Comparison of ENCODE assay signal across 31 cellular contexts in the genomic region with DNA sequence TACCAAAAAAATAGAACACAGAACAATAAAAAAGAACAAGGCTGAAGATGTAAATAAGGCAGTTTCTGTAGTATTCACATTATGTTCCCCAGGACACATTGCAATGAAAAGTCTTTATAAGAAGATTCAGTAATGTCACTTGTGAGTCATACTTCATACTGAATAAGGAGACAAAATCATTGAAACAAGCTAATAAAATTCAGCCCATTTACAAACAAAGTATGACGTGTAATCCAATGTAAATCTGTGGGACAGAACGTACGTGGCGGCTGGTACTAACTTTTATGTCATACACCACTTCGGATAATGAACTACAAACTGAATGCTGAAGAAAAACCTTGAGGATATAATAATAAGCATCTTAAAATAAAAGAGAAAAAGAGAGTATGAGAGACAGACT.
"Had no signal": no experiment of that assay in that cellular context is flagged by ENCODE, and none has a peak within 500 bp of the region (broad histone marks: within the 10 kb centered on the region; RNA-seq: fewer than 3 reads in every experiment).

No MANE protein-coding gene starts in this region.

- H3K27me3 ChIP-seq: ascending aorta, breast epithelium, colonic mucosa, foreskin keratinocyte, gastrocnemius medialis, heart left ventricle had no signal

- H3K9me3 Mint-ChIP-seq: activated CD4-positive, alpha-beta memory T cell treated with anti-CD3 and anti-CD28 coated beads for 36 hours; activated CD4-positive, alpha-beta T cell treated with anti-CD3 and anti-CD28 coated beads, Interleukin-2, amount 10 ng/mL, durations not matched to agents 24 days and 14 days; activated naive CD8-positive, alpha-beta T cell treated with anti-CD3 and anti-CD28 coated beads, Interleukin-2, amount 10 ng/mL, durations not matched to agents 7 days and 5 days; brain had no signal

- H3K4me3 ChIP-seq: ascending aorta, breast epithelium, cardiac muscle cell, colonic mucosa, gastrocnemius medialis, heart left ventricle had no signal

- H3K36me3 Mint-ChIP-seq: activated CD4-positive, alpha-beta memory T cell treated with anti-CD3 and anti-CD28 coated beads for 36 hours; activated CD8-positive, alpha-beta memory T cell treated with anti-CD3 and anti-CD28 coated beads, Interleukin-2, amount 10 ng/mL, durations not matched to agents 7 days and 5 days; activated naive CD4-positive, alpha-beta T cell treated with anti-CD3 and anti-CD28 coated beads, Interleukin-2, amount 10 ng/mL, durations not matched to agents 7 days and 5 days; activated naive CD4-positive, alpha-beta T cell treated with anti-CD3 and anti-CD28 coated beads, Interleukin-2, amount 50 U/mL, for 72 hours; activated naive CD8-positive, alpha-beta T cell treated with anti-CD3 and anti-CD28 coated beads, Interleukin-2, amount 10 ng/mL, durations not matched to agents 7 days and 5 days; brain had no signal

- H3K4me1 ChIP-seq: ascending aorta, breast epithelium, colonic mucosa, gastrocnemius medialis had no signal

- H3K27me3 Mint-ChIP-seq: activated CD4-positive, alpha-beta memory T cell treated with anti-CD3 and anti-CD28 coated beads for 36 hours; activated CD4-positive, alpha-beta T cell treated with anti-CD3 and anti-CD28 coated beads for 36 hours; activated CD4-positive, alpha-beta T cell treated with anti-CD3 and anti-CD28 coated beads, Interleukin-2, amount 10 ng/mL, durations not matched to agents 24 days and 14 days; activated CD8-positive, alpha-beta memory T cell treated with anti-CD3 and anti-CD28 coated beads, Interleukin-2, amount 10 ng/mL, durations not matched to agents 7 days and 5 days; activated naive CD4-positive, alpha-beta T cell treated with anti-CD3 and anti-CD28 coated beads, Interleukin-2, amount 10 ng/mL, durations not matched to agents 7 days and 5 days; activated naive CD8-positive, alpha-beta T cell treated with anti-CD3 and anti-CD28 coated beads, Interleukin-2, amount 10 ng/mL, durations not matched to agents 7 days and 5 days had no signal

- DNase-seq: activated CD4-positive, alpha-beta memory T cell treated with anti-CD3 and anti-CD28 coated beads for 36 hours; activated CD4-positive, alpha-beta T cell treated with anti-CD3 and anti-CD28 coated beads for 36 hours; activated CD4-positive, alpha-beta T cell treated with anti-CD3 and anti-CD28 coated beads, Interleukin-2, amount 10 ng/mL, durations not matched to agents 24 days and 14 days; activated CD4-positive, CD25-positive, alpha-beta regulatory T cell; activated CD4-positive, CD25-positive, alpha-beta regulatory T cell treated with anti-CD3 and anti-CD28 coated beads, Interleukin-2, amount 50 U/mL, for 72 hours; activated CD8-positive, alpha-beta memory T cell treated with anti-CD3 and anti-CD28 coated beads, Interleukin-2, amount 10 ng/mL, durations not matched to agents 7 days and 5 days; activated CD8-positive, alpha-beta memory T cell treated with anti-CD3 and anti-CD28 coated beads, Interleukin-2, amount 50 U/mL, for 4 hours; activated CD8-positive, alpha-beta T cell treated with anti-CD3 and anti-CD28 coated beads, Interleukin-2, amount 10 ng/mL, durations not matched to agents 7 days and 5 days; activated gamma-delta T cell; activated naive CD4-positive, alpha-beta T cell; activated naive CD4-positive, alpha-beta T cell treated with anti-CD3 and anti-CD28 coated beads, Interleukin-2, amount 10 ng/mL, durations not matched to agents 7 days and 5 days; activated naive CD8-positive, alpha-beta T cell treated with anti-CD3 and anti-CD28 coated beads, Interleukin-2, amount 10 ng/mL, durations not matched to agents 7 days and 5 days; activated T-cell treated with anti-CD3 and anti-CD28 coated beads, Interleukin-2, amount 50 U/mL, for 1 hour; activated T-cell treated with anti-CD3 and anti-CD28 coated beads, Interleukin-2, amount 50 U/mL, for 72 hours; central memory CD4-positive, alpha-beta T cell; cerebellar nuclear complex; colonic mucosa; effector CD8-positive, alpha-beta T cell; foreskin keratinocyte; gastrocnemius medialis; glutamatergic neuron; heart left ventricle; T-helper 2 cell had no signal

- FAIRE-seq: endometrium, endothelial cell of umbilical vein had no signal

- H3K4me3 Mint-ChIP-seq: activated CD4-positive, alpha-beta memory T cell treated with anti-CD3 and anti-CD28 coated beads for 36 hours; activated CD4-positive, alpha-beta T cell treated with anti-CD3 and anti-CD28 coated beads for 36 hours; activated CD4-positive, alpha-beta T cell treated with anti-CD3 and anti-CD28 coated beads, Interleukin-2, amount 10 ng/mL, durations not matched to agents 24 days and 14 days; activated CD8-positive, alpha-beta memory T cell treated with anti-CD3 and anti-CD28 coated beads, Interleukin-2, amount 10 ng/mL, durations not matched to agents 7 days and 5 days; activated CD8-positive, alpha-beta T cell treated with anti-CD3 and anti-CD28 coated beads, Interleukin-2, amount 10 ng/mL, durations not matched to agents 7 days and 5 days; activated naive CD4-positive, alpha-beta T cell treated with anti-CD3 and anti-CD28 coated beads, Interleukin-2, amount 10 ng/mL, durations not matched to agents 7 days and 5 days; activated naive CD8-positive, alpha-beta T cell treated with anti-CD3 and anti-CD28 coated beads, Interleukin-2, amount 10 ng/mL, durations not matched to agents 7 days and 5 days; activated T-cell treated with anti-CD3 and anti-CD28 coated beads, Interleukin-2, amount 50 U/mL, for 72 hours; brain had no signal

- ATAC-seq: activated CD4-positive, alpha-beta T cell treated with anti-CD3 and anti-CD28 coated beads for 36 hours; activated CD8-positive, alpha-beta memory T cell treated with anti-CD3 and anti-CD28 coated beads, Interleukin-2, amount 10 ng/mL, durations not matched to agents 7 days and 5 days; activated CD8-positive, alpha-beta T cell treated with anti-CD3 and anti-CD28 coated beads, Interleukin-2, amount 10 ng/mL, durations not matched to agents 7 days and 5 days; activated naive CD4-positive, alpha-beta T cell treated with anti-CD3 and anti-CD28 coated beads, Interleukin-2, amount 50 U/mL, for 72 hours; activated T-cell treated with anti-CD3 and anti-CD28 coated beads, Interleukin-2, amount 50 U/mL, for 72 hours; esophagus mucosa; foreskin keratinocyte; gastrocnemius medialis; heart left ventricle had no signal

- H3K27ac ChIP-seq: ascending aorta, breast epithelium, cardiac muscle cell, colonic mucosa, foreskin keratinocyte, gastrocnemius medialis, heart left ventricle had no signal

- H3K36me3 ChIP-seq: ascending aorta, breast epithelium, cardiac muscle cell, colonic mucosa, gastrocnemius medialis, heart left ventricle had no signal

- H3K9me3 ChIP-seq: ascending aorta, breast epithelium, colonic mucosa, gastrocnemius medialis, heart left ventricle had no signal

- H3K4me1 Mint-ChIP-seq: activated CD4-positive, alpha-beta T cell treated with anti-CD3 and anti-CD28 coated beads for 36 hours; activated CD4-positive, alpha-beta T cell treated with anti-CD3 and anti-CD28 coated beads, Interleukin-2, amount 10 ng/mL, durations not matched to agents 24 days and 14 days; activated CD8-positive, alpha-beta memory T cell treated with anti-CD3 and anti-CD28 coated beads, Interleukin-2, amount 10 ng/mL, durations not matched to agents 7 days and 5 days; activated naive CD4-positive, alpha-beta T cell treated with anti-CD3 and anti-CD28 coated beads, Interleukin-2, amount 10 ng/mL, durations not matched to agents 7 days and 5 days; activated naive CD8-positive, alpha-beta T cell treated with anti-CD3 and anti-CD28 coated beads, Interleukin-2, amount 10 ng/mL, durations not matched to agents 7 days and 5 days; brain had no signal
